In the genomic region with DNA sequence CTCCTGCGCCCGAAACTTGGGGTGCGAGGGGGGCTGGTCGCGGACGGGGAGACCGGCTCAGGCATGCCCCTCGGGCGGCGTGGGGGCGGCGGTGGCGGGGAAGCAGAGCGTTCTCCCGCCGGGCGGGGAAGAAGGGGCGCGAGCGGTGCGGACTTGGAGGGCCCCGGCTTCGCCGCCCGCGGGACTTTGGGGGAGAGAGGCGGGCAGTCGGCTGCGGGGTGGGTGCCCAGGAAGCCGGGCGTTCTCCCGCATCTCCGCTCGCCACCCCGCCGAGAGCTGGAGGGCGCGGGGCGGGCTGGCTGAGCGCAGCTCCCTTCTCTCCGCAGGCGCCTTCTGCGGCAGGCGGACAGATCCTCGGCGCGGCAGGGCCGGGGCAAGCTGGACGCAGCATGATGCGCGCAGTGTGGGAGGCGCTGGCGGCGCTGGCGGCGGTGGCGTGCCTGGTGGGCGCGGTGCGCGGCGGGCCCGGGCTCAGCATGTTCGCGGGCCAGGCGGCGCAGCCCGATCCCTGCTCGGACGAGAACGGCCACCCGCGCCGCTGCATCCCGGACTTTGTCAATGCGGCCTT, we compare ENCODE assay signal across 8 cellular contexts. TPM values are rescaled to one million over a fixed set of nuclear protein-coding genes. Genes with fewer than 3 reads are reported as not detected.
DNase-seq lines count a peak whose midpoint lies in the region; ATAC-seq, FAIRE-seq and TF ChIP-seq lines count a peak whose summit lies in the region.

No MANE protein-coding gene starts in this region.

- peak overlapping the region; percentile 38 for H3K4me3 ChIP-seq in CD8-positive, alpha-beta T cell (ENCODE audit: low read depth, low read length)
- peak overlapping the region; percentile 65 for H3K4me3 ChIP-seq in HUES6 (ENCODE audit: low read depth, low read length)
- H3K4me3 ChIP-seq in astrocyte (ENCODE audit: insufficient read depth, low read depth, low read length): peak overlapping the region; percentile 54
- H3K4me3 ChIP-seq in keratinocyte (ENCODE audit: control insufficient read depth in 2 of 3, extremely low read depth in 1 of 3, insufficient read depth in 2 of 3, low read depth in 1 of 3, low read length in 3 of 3): peak overlapping the region; percentile 38 to 61 (median 41)

- H4K20me1 ChIP-seq in astrocyte (ENCODE audit: insufficient read depth, low read length) (peaks cover 17% of the 10 kb centered on the region), keratinocyte (ENCODE audit: control insufficient read depth, extremely low read depth, insufficient read depth, low read length) (no peaks in the 10 kb centered on the region)

- peaks cover 52% of the 10 kb centered on the region for H3K27me3 Mint-ChIP-seq in CD8-positive, alpha-beta T cell (ENCODE audit: low read depth)
- peaks cover 50% of the 10 kb centered on the region for H3K27me3 Mint-ChIP-seq in astrocyte (ENCODE audit: low read depth, unreplicated experiment)
- H3K27me3 Mint-ChIP-seq in stimulated activated naive B cell treated with anti-CD40 and anti-IgM and Interleukin-4, amounts not matched to agents 10 μg/mL and 1 μg/mL and 100 μg/mL, for 72 hours: peaks cover 29 to 31% of the 10 kb centered on the region in 2 donors

- POLR2A ChIA-PET in CD8-positive, alpha-beta T cell (lab: Charles Lee): no interaction called here

- no peak for DNase-seq in CD8-positive, alpha-beta T cell
- DNase-seq in astrocyte (ENCODE audit: low read depth) (peak; percentile 27), keratinocyte (ENCODE audit: low read depth, low spot score) (no peak)
- DNase-seq in stimulated activated naive B cell treated with anti-CD40 and anti-IgM and Interleukin-4, amounts not matched to agents 10 μg/mL and 1 μg/mL and 100 μg/mL, for 72 hours: no peak

- no peaks in the 10 kb centered on the region for H3K9me3 ChIP-seq in CD8-positive, alpha-beta T cell (ENCODE audit: low read length)
- H3K9me3 ChIP-seq in HUES6 (ENCODE audit: control insufficient read depth, insufficient read depth, low read depth, low read length) (no peaks in the 10 kb centered on the region), astrocyte (ENCODE audit: insufficient read depth, low read depth, low read length) (peaks cover 2% of the 10 kb centered on the region), keratinocyte (ENCODE audit: control insufficient read depth, low read depth, low read length) (no peaks in the 10 kb centered on the region)

- intact Hi-C loops in CD8-positive, alpha-beta T cell (cut with DNase I, micrococcal nuclease): no loop called here

- H3K4me2 ChIP-seq in astrocyte (ENCODE audit: low read length) (peak overlapping the region; percentile 88), keratinocyte (ENCODE audit: control insufficient read depth, extremely low read depth, insufficient read depth, low read depth, low read length) (peak overlapping the region; percentile 54)

- CTCF ChIA-PET in CD8-positive, alpha-beta T cell (lab: Charles Lee): no interaction called here

- H3K36me3 ChIP-seq in CD8-positive, alpha-beta T cell (ENCODE audit: insufficient read depth, low read length): no peaks in the 10 kb centered on the region
- no peaks in the 10 kb centered on the region for H3K36me3 ChIP-seq in HUES6 (ENCODE audit: control insufficient read depth, insufficient read depth, low read length)
- no peaks in the 10 kb centered on the region for H3K36me3 ChIP-seq in astrocyte (ENCODE audit: insufficient read depth, low read length)
- no peaks in the 10 kb centered on the region for H3K36me3 ChIP-seq in keratinocyte (ENCODE audit: control insufficient read depth in 2 of 2, extremely low read depth in 1 of 2, insufficient read depth in 2 of 2, low read length in 2 of 2)

- H3K9ac ChIP-seq in HUES6 (ENCODE audit: low read length) (peak overlapping the region; percentile 49), astrocyte (ENCODE audit: low read length) (peak overlapping the region; percentile 43), keratinocyte (ENCODE audit: control insufficient read depth, extremely low read depth, insufficient read depth, low read length) (no peak overlapping the region)

- TF ChIP-seq CTCF in CD8-positive, alpha-beta T cell (IDR thresholded peaks at IDR 0.05): no peak
- TF ChIP-seq CTCF in astrocyte (IDR thresholded peaks at IDR 0.05; ENCODE audit: insufficient read depth, low read depth, low read length) (no peak), keratinocyte (optimal IDR thresholded peaks at IDR 0.05 in 1 of 3, IDR thresholded peaks at IDR 0.05 in 1 of 3, conservative IDR thresholded peaks at IDR 0.05 in 1 of 3; ENCODE audit: extremely low read depth in 1 of 3, insufficient read depth in 2 of 3, low read length in 3 of 3) (no peak)

- H3K4me3 Mint-ChIP-seq in CD8-positive, alpha-beta T cell: peak overlapping the region; percentile 91
- H3K4me3 Mint-ChIP-seq in astrocyte (ENCODE audit: unreplicated experiment): peak overlapping the region; percentile 85
- H3K4me3 Mint-ChIP-seq in stimulated activated naive B cell treated with anti-CD40 and anti-IgM and Interleukin-4, amounts not matched to agents 10 μg/mL and 1 μg/mL and 100 μg/mL, for 72 hours: peak overlapping the region; percentile 85 to 90

- dilution Hi-C loops in keratinocyte (cut with MboI; ENCODE audit: extremely low pct_ligation_motif_present, low sequenced_read_pairs): no loop called here

- no peak overlapping the region for H3K27ac ChIP-seq in CD8-positive, alpha-beta T cell (ENCODE audit: low read depth, low read length)
- H3K27ac ChIP-seq in HUES6 (ENCODE audit: low read depth, low read length): no peak overlapping the region
- no peak overlapping the region for H3K27ac ChIP-seq in astrocyte (ENCODE audit: low read depth, low read length)
- no peak overlapping the region for H3K27ac ChIP-seq in keratinocyte (ENCODE audit: control insufficient read depth, insufficient read depth, low read length)

- no peaks in the 10 kb centered on the region for H3K9me3 Mint-ChIP-seq in CD8-positive, alpha-beta T cell
- no peaks in the 10 kb centered on the region for H3K9me3 Mint-ChIP-seq in astrocyte (ENCODE audit: unreplicated experiment)
- H3K9me3 Mint-ChIP-seq in stimulated activated naive B cell treated with anti-CD40 and anti-IgM and Interleukin-4, amounts not matched to agents 10 μg/mL and 1 μg/mL and 100 μg/mL, for 72 hours: no peaks in the 10 kb centered on the region

- peaks cover 2% of the 10 kb centered on the region for H3K36me3 Mint-ChIP-seq in CD8-positive, alpha-beta T cell
- H3K36me3 Mint-ChIP-seq in astrocyte (ENCODE audit: low read depth, unreplicated experiment): no peaks in the 10 kb centered on the region
- peaks cover 0 to 3% of the 10 kb centered on the region in 2 donors for H3K36me3 Mint-ChIP-seq in stimulated activated naive B cell treated with anti-CD40 and anti-IgM and Interleukin-4, amounts not matched to agents 10 μg/mL and 1 μg/mL and 100 μg/mL, for 72 hours

- FAIRE-seq in astrocyte (lab: Jason Lieb, UNC): no peak
- FAIRE-seq in keratinocyte (lab: Jason Lieb, UNC): no peak

- H2AFZ ChIP-seq in astrocyte (ENCODE audit: low read depth, low read length): peak overlapping the region; percentile 71
- H2AFZ ChIP-seq in keratinocyte (ENCODE audit: control insufficient read depth, low read length): no peak overlapping the region

- H3K79me2 ChIP-seq in astrocyte (ENCODE audit: insufficient read depth, low read length) (no peaks in the 10 kb centered on the region), keratinocyte (ENCODE audit: control insufficient read depth, insufficient read depth, low read length) (no peaks in the 10 kb centered on the region)

- no peaks in the 10 kb centered on the region for H3K9me1 ChIP-seq in keratinocyte (ENCODE audit: control insufficient read depth, extremely low read depth, insufficient read depth, low read length)

- no peak for ATAC-seq in CD8-positive, alpha-beta T cell
- peak; percentile 17 to 22 for ATAC-seq in stimulated activated naive B cell treated with anti-CD40 and anti-IgM and Interleukin-4, amounts not matched to agents 10 μg/mL and 1 μg/mL and 100 μg/mL, for 72 hours (replicated peaks)
- ATAC-seq in HG03097 (IDR thresholded peaks at IDR 0.05; ENCODE audit: low FRiP score, unreplicated experiment): no peak
- no peak for ATAC-seq in GM21737 (IDR thresholded peaks at IDR 0.05; ENCODE audit: unreplicated experiment)
- no peak for ATAC-seq in GM21619 (IDR thresholded peaks at IDR 0.05; ENCODE audit: unreplicated experiment)

- peaks cover 12% of the 10 kb centered on the region for H3K4me1 ChIP-seq in CD8-positive, alpha-beta T cell (ENCODE audit: insufficient read depth, low read length)
- peaks cover 49% of the 10 kb centered on the region for H3K4me1 ChIP-seq in HUES6 (ENCODE audit: control insufficient read depth, insufficient read depth, low read length)
- H3K4me1 ChIP-seq in astrocyte (ENCODE audit: insufficient read depth, low read length): peaks cover 12% of the 10 kb centered on the region
- peaks cover 2% of the 10 kb centered on the region for H3K4me1 ChIP-seq in keratinocyte (ENCODE audit: control insufficient read depth, extremely low read depth, insufficient read depth, low read length)

- H3K4me1 Mint-ChIP-seq in CD8-positive, alpha-beta T cell (ENCODE audit: low read depth): peaks cover 14% of the 10 kb centered on the region
- peaks cover 2% of the 10 kb centered on the region for H3K4me1 Mint-ChIP-seq in astrocyte (ENCODE audit: low read depth, unreplicated experiment)
- H3K4me1 Mint-ChIP-seq in stimulated activated naive B cell treated with anti-CD40 and anti-IgM and Interleukin-4, amounts not matched to agents 10 μg/mL and 1 μg/mL and 100 μg/mL, for 72 hours: peaks cover 6 to 32% of the 10 kb centered on the region in 2 donors

- H3K27me3 ChIP-seq in CD8-positive, alpha-beta T cell (ENCODE audit: insufficient read depth, low read length): peaks cover 28% of the 10 kb centered on the region
- peaks cover 93% of the 10 kb centered on the region for H3K27me3 ChIP-seq in HUES6 (ENCODE audit: control insufficient read depth, insufficient read depth, low read length)
- H3K27me3 ChIP-seq in astrocyte (ENCODE audit: insufficient read depth, low read length): peaks cover 50% of the 10 kb centered on the region
- H3K27me3 ChIP-seq in keratinocyte (ENCODE audit: control insufficient read depth, extremely low read depth, insufficient read depth, low read length): peaks cover 67% of the 10 kb centered on the region

- no peak overlapping the region for H3K27ac Mint-ChIP-seq in CD8-positive, alpha-beta T cell
- no peak overlapping the region for H3K27ac Mint-ChIP-seq in astrocyte (ENCODE audit: unreplicated experiment)
- peak overlapping the region; percentile 74 for H3K27ac Mint-ChIP-seq in stimulated activated naive B cell treated with anti-CD40 and anti-IgM and Interleukin-4, amounts not matched to agents 10 μg/mL and 1 μg/mL and 100 μg/mL, for 72 hours

RNA-seq across cellular contexts. Expression of a gene that starts 0.8 kb away (rescaled TPM):
- total RNA-seq in CD8-positive, alpha-beta T cell: under 1 TPM; 0.08 TPM
- 8.6 and 9.8 TPM in 2 replicates for total RNA-seq in astrocyte
- 0.10 to 0.29 TPM (median 0.28 TPM) in 3 replicates for polyA plus RNA-seq in keratinocyte
- polyA plus RNA-seq in keratinocyte (2011; ENCODE audit: low read depth): not detected
- 0.07 and 0.10 TPM in 2 replicates for polyA plus RNA-seq in keratinocyte (2011; cell fraction: cytosol; rRNA removed)
- polyA plus RNA-seq in keratinocyte (2011; cell fraction: nucleus; rRNA removed): 0.47 and 0.53 TPM in 2 replicates
- 0.16 and 0.36 TPM in 2 replicates for polyA plus RNA-seq in keratinocyte (2012; ENCODE audit: low replicate concordance)
- polyA minus RNA-seq in keratinocyte: 0.03 to 0.36 TPM (median 0.13 TPM) in 3 replicates
- polyA minus RNA-seq in keratinocyte (2011; cell fraction: cytosol; rRNA and poly(A)+ RNA removed): not detected
- 0.63 and 1.0 TPM in 2 replicates for polyA minus RNA-seq in keratinocyte (2011; cell fraction: nucleus; rRNA and poly(A)+ RNA removed)

RNA-seq across cellular contexts. Expression of a gene that starts 56.6 kb away (rescaled TPM):
- total RNA-seq in CD8-positive, alpha-beta T cell: 100 to 1,000 TPM; 154 to 155 TPM
- total RNA-seq in astrocyte: 0.30 TPM in 1 of 2 replicates, not detected in the other
- polyA plus RNA-seq in keratinocyte: 0.03 to 0.04 TPM in 2 of 3 replicates, not detected in the other
- polyA plus RNA-seq in keratinocyte (2011; ENCODE audit: low read depth): not detected
- 0.02 and 0.10 TPM in 2 replicates for polyA plus RNA-seq in keratinocyte (2011; cell fraction: cytosol; rRNA removed)
- polyA plus RNA-seq in keratinocyte (2011; cell fraction: nucleus; rRNA removed): 0.09 and 0.12 TPM in 2 replicates
- not detected in 2 replicates for polyA plus RNA-seq in keratinocyte (2012; ENCODE audit: low replicate concordance)
- polyA minus RNA-seq in keratinocyte: 0.13 to 0.20 TPM in 2 of 3 replicates, not detected in the other
- not detected for polyA minus RNA-seq in keratinocyte (2011; cell fraction: cytosol; rRNA and poly(A)+ RNA removed)
- not detected in 2 replicates for polyA minus RNA-seq in keratinocyte (2011; cell fraction: nucleus; rRNA and poly(A)+ RNA removed)

Comparison
In these comparisons a context has a peak if more than half of its experiments do, and no peak if none do; other contexts are left out.
1. ATAC-seq: peak in stimulated activated naive B cell treated with anti-CD40 and anti-IgM and Interleukin-4, amounts not matched to agents 10 μg/mL and 1 μg/mL and 100 μg/mL, for 72 hours (2 of 2); none in CD8-positive, alpha-beta T cell (single experiment), HG03097 (single experiment), GM21737 (single experiment) and GM21619 (single experiment).
2. RNA of a gene that starts 56.6 kb away (total RNA-seq): 154 to 155 TPM in CD8-positive, alpha-beta T cell; 0.30 TPM in astrocyte; every median in the first group is over 100 times any median in the second.
3. Peak in every context shown above with its lines, with median percentiles within 50 percentile points of each other: H3K4me3 ChIP-seq and H3K4me3 Mint-ChIP-seq.